In the genomic region with DNA sequence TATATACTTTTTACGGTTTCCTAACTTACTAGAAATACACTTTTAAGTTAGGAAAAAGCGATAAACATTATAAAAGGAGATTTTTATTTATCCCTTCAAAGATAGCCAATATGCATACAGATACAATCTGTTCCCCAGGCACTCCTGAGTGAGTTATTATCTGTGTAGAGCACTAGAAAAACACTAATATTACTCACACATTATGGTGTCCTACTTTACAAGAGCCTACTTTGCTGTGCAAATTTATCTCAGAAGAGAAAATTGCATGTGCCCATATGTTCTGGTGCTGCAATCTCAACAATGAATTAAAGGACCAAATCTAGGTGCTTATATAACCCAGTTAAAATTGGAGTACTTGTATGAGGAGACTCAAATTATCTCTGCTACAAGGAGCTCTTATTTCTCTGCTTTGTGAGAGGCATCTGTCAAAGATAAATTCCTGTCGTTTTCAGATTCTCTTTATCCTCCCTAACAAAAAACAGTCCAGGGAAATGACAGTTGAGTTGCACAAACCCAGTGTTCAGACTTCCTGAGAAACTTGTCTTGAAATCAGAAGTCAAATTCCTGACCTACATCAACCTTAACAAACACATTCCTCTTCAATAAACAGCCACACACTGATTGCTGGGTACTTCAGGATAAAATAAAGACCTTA, we compare ENCODE assay signal across 20 cellular contexts. TPM values are rescaled to one million over a fixed set of nuclear protein-coding genes. Genes with fewer than 3 reads are reported as not detected.
DNase-seq lines count a peak whose midpoint lies in the region; ATAC-seq and TF ChIP-seq lines count a peak whose summit lies in the region.
"Had no signal": no experiment of that assay in that cellular context is flagged by ENCODE, and none has a peak within 500 bp of the region (broad histone marks: within the 10 kb centered on the region; RNA-seq: fewer than 3 reads in every experiment).

No MANE protein-coding gene starts in this region.

- H2BK120ac ChIP-seq in H9 (ENCODE audit: low read depth, low read length, poor library complexity, severe bottlenecking), result no peak overlapping the region

- DNase-seq in NCI-H1694 treated with DMSO at 0.1 percent for 48 hours (lab: John Stamatoyannopoulos, UW) (peak; percentile 34), NCI-H1694 (lab: John Stamatoyannopoulos, UW) (no peak), NCI-H524 treated with DMSO at 0.1 percent for 48 hours (lab: John Stamatoyannopoulos, UW) (peak; percentile 98), fibroblast of peridontal ligament (ENCODE audit: extremely low read depth) (peak; percentile 52), retina (peak; percentile 33), medulla oblongata (ENCODE audit: extremely low spot score) (no peak), foreskin keratinocyte (no peak), H9 (no peak)
- DNase-seq: activated CD4-positive, alpha-beta T cell treated with anti-CD3 and anti-CD28 coated beads for 36 hours; activated T-cell treated with anti-CD3 and anti-CD28 coated beads, Interleukin-2, amount 50 U/mL, for 72 hours; adrenal gland; H7; KG1; stimulated activated CD4-positive, alpha-beta T cell treated with anti-CD3 and anti-CD28 coated beads, Interleukin-12 subunit alpha, Interleukin-12 subunit beta, amount 100 ng/mL, for 4 hours; T-helper 2 cell had no signal

- H2BK12ac ChIP-seq in H9 (ENCODE audit: insufficient read length, low read depth, low read length), result no peak overlapping the region

- no peaks in the 10 kb centered on the region for H3K23me2 ChIP-seq in H9 (ENCODE audit: insufficient read length, low read depth, low read length, poor library complexity, severe bottlenecking)

- H3K23ac ChIP-seq in H9 (ENCODE audit: insufficient read length, low read depth, low read length), result no peak overlapping the region

- no peak overlapping the region for H3K4ac ChIP-seq in H9 (ENCODE audit: low read depth, low read length)

- no peak overlapping the region for H3K14ac ChIP-seq in H9 (ENCODE audit: insufficient read depth, low read length)

- no peak for TF ChIP-seq CTCF in foreskin keratinocyte (conservative IDR thresholded peaks at IDR 0.05)
- TF ChIP-seq CTCF in H9 (conservative IDR thresholded peaks at IDR 0.05), result no peak

- H3K4me1 ChIP-seq in foreskin keratinocyte (no peaks in the 10 kb centered on the region), H9 (ENCODE audit: insufficient read depth, low read length) (no peaks in the 10 kb centered on the region)
- H3K4me1 ChIP-seq: parathyroid adenoma had no signal

- no peak overlapping the region for H3K18ac ChIP-seq in H9 (ENCODE audit: insufficient read length, low read depth, low read length)

- H3K9me3 Mint-ChIP-seq in H9, result no peaks in the 10 kb centered on the region
- H3K9me3 Mint-ChIP-seq: activated T-cell treated with anti-CD3 and anti-CD28 coated beads, Interleukin-2, amount 50 U/mL, for 72 hours; dendritic cell treated with granulocyte-macrophage colony-stimulating factor and Interleukin-4, amounts not matched to agents 40 ng/mL and 50 ng/mL, for 4 days; memory B cell had no signal

- H4K5ac ChIP-seq in H9 (ENCODE audit: insufficient read length, low read depth, low read length), result no peak overlapping the region

- H3K4me2 ChIP-seq in H9 (ENCODE audit: insufficient read depth, insufficient read length, low read length), result no peak overlapping the region

- no peak overlapping the region for H2AK5ac ChIP-seq in H9 (ENCODE audit: insufficient read length, low read length)

- ATAC-seq in foreskin keratinocyte, result no peak
- ATAC-seq: activated CD4-positive, alpha-beta T cell treated with anti-CD3 and anti-CD28 coated beads for 36 hours; activated T-cell treated with anti-CD3 and anti-CD28 coated beads, Interleukin-2, amount 50 U/mL, for 72 hours had no signal

- no peaks in the 10 kb centered on the region for H3K27me3 Mint-ChIP-seq in H9 (ENCODE audit: low read depth)
- H3K27me3 Mint-ChIP-seq: activated CD4-positive, alpha-beta T cell treated with anti-CD3 and anti-CD28 coated beads for 36 hours; dendritic cell treated with granulocyte-macrophage colony-stimulating factor and Interleukin-4, amounts not matched to agents 40 ng/mL and 50 ng/mL, for 4 days; memory B cell had no signal

- no peak overlapping the region for H2BK5ac ChIP-seq in H9 (ENCODE audit: insufficient read length, low read length)

- H3K27ac ChIP-seq in foreskin keratinocyte (no peak overlapping the region), H9 (ENCODE audit: insufficient read length, low read depth, low read length) (no peak overlapping the region)
- H3K27ac ChIP-seq: adrenal gland, parathyroid adenoma had no signal

- H4K91ac ChIP-seq in H9 (ENCODE audit: insufficient read length, low read depth, low read length), result no peak overlapping the region

- H4K20me1 ChIP-seq in H9 (ENCODE audit: control insufficient read depth, insufficient read depth, insufficient read length), result no peaks in the 10 kb centered on the region

- H2AFZ ChIP-seq in H9 (ENCODE audit: low read length), result no peak overlapping the region
- H2AFZ ChIP-seq: parathyroid adenoma had no signal

- H3K4me3 Mint-ChIP-seq in H9, result no peak overlapping the region
- H3K4me3 Mint-ChIP-seq: activated CD4-positive, alpha-beta T cell treated with anti-CD3 and anti-CD28 coated beads for 36 hours; activated T-cell treated with anti-CD3 and anti-CD28 coated beads, Interleukin-2, amount 50 U/mL, for 72 hours; dendritic cell treated with granulocyte-macrophage colony-stimulating factor and Interleukin-4, amounts not matched to agents 40 ng/mL and 50 ng/mL, for 4 days; memory B cell had no signal

- no peak overlapping the region for H3K27ac Mint-ChIP-seq in H9
- H3K27ac Mint-ChIP-seq: activated CD4-positive, alpha-beta T cell treated with anti-CD3 and anti-CD28 coated beads for 36 hours; activated T-cell treated with anti-CD3 and anti-CD28 coated beads, Interleukin-2, amount 50 U/mL, for 72 hours; dendritic cell treated with granulocyte-macrophage colony-stimulating factor and Interleukin-4, amounts not matched to agents 40 ng/mL and 50 ng/mL, for 4 days; memory B cell had no signal

- H3K27me3 ChIP-seq in foreskin keratinocyte (no peaks in the 10 kb centered on the region), H9 (ENCODE audit: insufficient read depth, low read length) (no peaks in the 10 kb centered on the region)
- H3K27me3 ChIP-seq: adrenal gland had no signal

- H3K56ac ChIP-seq in H9 (ENCODE audit: insufficient read length, low read depth, low read length), result no peak overlapping the region

- H3T11ph ChIP-seq in H9 (ENCODE audit: low read length), result no peak overlapping the region

- no peak overlapping the region for H2BK20ac ChIP-seq in H9 (ENCODE audit: low read depth, low read length, poor library complexity, severe bottlenecking)

- no peaks in the 10 kb centered on the region for H3K79me2 ChIP-seq in H9 (ENCODE audit: insufficient read depth, low read length)
- H3K79me2 ChIP-seq: parathyroid adenoma had no signal

- WGBS in H9 (ENCODE audit: extremely low coverage, insufficient read length, low lambda C conversion rate), result no CpG with 5 or more reads among the region's 3 CpGs

- H2BK15ac ChIP-seq in H9 (ENCODE audit: low read depth, low read length), result no peak overlapping the region

- no peaks in the 10 kb centered on the region for H3K4me1 Mint-ChIP-seq in H9
- H3K4me1 Mint-ChIP-seq: memory B cell had no signal

- H3K9ac ChIP-seq in H9 (ENCODE audit: extremely low read depth, insufficient read length, low read length), result no peak overlapping the region
- H3K9ac ChIP-seq: parathyroid adenoma had no signal

- H3K9me3 ChIP-seq in H9 (ENCODE audit: control insufficient read depth, low read depth, low read length), result no peaks in the 10 kb centered on the region
- H3K9me3 ChIP-seq: adrenal gland had no signal

- no peak overlapping the region for H4K8ac ChIP-seq in H9 (replicated peaks; ENCODE audit: insufficient read length, low read depth, low read length)

- H3K79me1 ChIP-seq in H9 (ENCODE audit: insufficient read depth, low read depth, low read length, poor library complexity, severe bottlenecking), result no peaks in the 10 kb centered on the region

- H3K36me3 Mint-ChIP-seq in H9 (ENCODE audit: insufficient read depth in 1 of 3, low read depth in 3 of 3), result peaks cover 0 to 3% (median 0%) of the 10 kb centered on the region in 3 experiments; a peak in 3 of 7 replicates

RNA-seq across cellular contexts. Expression of a gene that starts 28.9 kb away (rescaled TPM):
- total RNA-seq in foreskin keratinocyte, result not detected in 2 replicates
- not detected in 2 replicates for polyA plus RNA-seq in foreskin keratinocyte
- total RNA-seq in H9 (2021), result not detected in 2 replicates
- total RNA-seq: activated CD4-positive, alpha-beta T cell treated with anti-CD3 and anti-CD28 coated beads for 36 hours; activated T-cell treated with anti-CD3 and anti-CD28 coated beads, Interleukin-2, amount 50 U/mL, for 72 hours; NCI-H460; RPMI7951 had no signal

RNA-seq across cellular contexts. Expression of a gene that starts 31.6 kb away (rescaled TPM):
- 19.0 and 20.5 TPM in 2 replicates for total RNA-seq in foreskin keratinocyte
- 11.8 and 12.6 TPM in 2 replicates for polyA plus RNA-seq in foreskin keratinocyte
- 9.2 and 9.7 TPM in 2 replicates for total RNA-seq in H9 (2021)

Comparison
In these comparisons a context has a peak if more than half of its experiments do, and no peak if none do; other contexts are left out.
1. DNase-seq: peak in NCI-H1694 treated with DMSO at 0.1 percent for 48 hours (single experiment), NCI-H524 treated with DMSO at 0.1 percent for 48 hours (single experiment), fibroblast of peridontal ligament (single experiment) and retina (single experiment); none in NCI-H1694 (single experiment), medulla oblongata (single experiment), foreskin keratinocyte (0 of 2) and H9 (single experiment).